Comparison of ENCODE assay signal across 13 cellular contexts in the genomic region with DNA sequence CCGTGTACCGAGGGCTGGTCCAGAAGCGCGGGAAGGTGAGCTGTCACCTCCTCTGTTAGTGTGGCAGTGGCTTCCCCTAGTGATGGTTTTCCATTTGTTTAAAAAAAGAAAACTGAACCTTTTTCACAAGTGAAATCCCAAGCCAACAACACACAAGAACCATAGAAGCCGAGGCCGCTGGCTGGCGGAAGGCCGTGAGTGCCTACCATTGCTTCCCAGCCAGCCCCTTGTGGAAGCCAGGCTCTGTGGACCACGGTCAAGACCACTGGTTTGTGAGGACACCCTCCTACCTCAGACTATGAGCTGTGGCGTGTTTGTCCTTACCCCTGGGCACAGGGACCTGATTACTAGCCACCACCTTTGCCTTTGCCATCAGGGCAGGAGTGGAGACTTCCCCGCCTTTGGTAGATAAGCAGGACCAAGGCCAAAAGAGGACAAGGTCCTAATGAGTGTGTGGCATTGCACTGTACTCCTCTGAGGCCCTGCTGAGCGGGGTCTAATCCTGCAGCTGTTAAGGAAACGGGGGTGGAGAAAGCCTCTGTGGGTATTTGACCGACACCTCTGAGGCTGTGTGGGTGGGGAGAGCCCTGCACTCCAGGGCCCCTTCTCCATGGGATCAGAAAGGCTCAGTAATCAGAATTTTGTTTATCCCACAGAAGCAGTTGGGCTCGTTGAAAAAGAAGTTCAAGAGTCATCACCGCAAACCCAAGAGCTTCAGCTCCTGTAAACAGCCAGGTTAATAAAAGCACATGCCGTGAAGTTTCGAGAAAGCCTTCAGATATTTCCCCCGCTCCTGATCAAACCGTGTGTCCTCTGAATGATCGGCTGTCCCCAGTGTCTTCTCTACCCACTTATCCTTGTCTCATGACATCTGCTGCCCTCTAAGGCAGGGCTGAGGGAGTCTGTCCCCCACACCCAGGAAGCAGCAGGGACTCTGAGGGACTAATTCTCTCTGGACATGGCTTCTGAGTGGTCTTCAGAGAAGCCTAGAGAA. TPM values are rescaled to one million over a fixed set of nuclear protein-coding genes. Genes with fewer than 3 reads are reported as not detected.
DNase-seq lines count a peak whose midpoint lies in the region; ATAC-seq and TF ChIP-seq lines count a peak whose summit lies in the region.
"Had no signal": no experiment of that assay in that cellular context is flagged by ENCODE, and none has a peak within 500 bp of the region (broad histone marks: within the 10 kb centered on the region; RNA-seq: fewer than 3 reads in every experiment).

No MANE protein-coding gene starts in this region.

- peak overlapping the region; percentile 65 for H3K27ac Mint-ChIP-seq in activated naive CD4-positive, alpha-beta T cell treated with anti-CD3 and anti-CD28 coated beads, Interleukin-2, amount 50 U/mL, for 24 hours
- H3K27ac Mint-ChIP-seq in activated CD8-positive, alpha-beta T cell treated with anti-CD3 and anti-CD28 coated beads, Interleukin-2, amount 10 ng/mL, durations not matched to agents 7 days and 5 days, result peak overlapping the region; percentile 82
- H3K27ac Mint-ChIP-seq in type B pancreatic cell, result peak overlapping the region; percentile 72
- H3K27ac Mint-ChIP-seq: activated B cell treated with CpG ODN at 0.5 μM for 24 hours had no signal

- H3K9me3 ChIP-seq in mammary epithelial cell (replicated peaks; ENCODE audit: insufficient read depth, low read length), result no peaks in the 10 kb centered on the region
- H3K9me3 ChIP-seq: neutrophil had no signal

- intact Hi-C loops in mammary epithelial cell (cut with micrococcal nuclease), result no loop called here

- CTCF ChIA-PET in activated CD8-positive, alpha-beta T cell treated with anti-CD3 and anti-CD28 coated beads, Interleukin-2, amount 10 ng/mL, durations not matched to agents 7 days and 5 days (lab: Charles Lee), result interaction anchor here (1.2 to 1.6 kb wide), 3 partner anchors 10 to 126 kb away, joined by 4 to 16 read pairs (median 4); no protein-coding TSS in a partner anchor
- CTCF ChIA-PET in mammary epithelial cell (lab: Charles Lee; ENCODE audit: low non-redundant PET), result no interaction called here

- H3K4me1 Mint-ChIP-seq in activated naive CD4-positive, alpha-beta T cell treated with anti-CD3 and anti-CD28 coated beads, Interleukin-2, amount 50 U/mL, for 24 hours, result peaks cover 44% of the 10 kb centered on the region
- H3K4me1 Mint-ChIP-seq in activated CD8-positive, alpha-beta T cell treated with anti-CD3 and anti-CD28 coated beads, Interleukin-2, amount 10 ng/mL, durations not matched to agents 7 days and 5 days (ENCODE audit: low read depth), result peaks cover 40% of the 10 kb centered on the region
- peaks cover 15% of the 10 kb centered on the region for H3K4me1 Mint-ChIP-seq in type B pancreatic cell (ENCODE audit: unreplicated experiment)

- no TSS peak for BruUV-seq in mammary epithelial cell (replicated peaks; lab: Mats Ljungman, UMichigan)

- no peak for DNase-seq in activated naive CD4-positive, alpha-beta T cell treated with anti-CD3 and anti-CD28 coated beads, Interleukin-2, amount 50 U/mL, for 16 hours
- no peak for DNase-seq in activated CD8-positive, alpha-beta T cell treated with anti-CD3 and anti-CD28 coated beads, Interleukin-2, amount 10 ng/mL, durations not matched to agents 7 days and 5 days
- peak; percentile 39 for DNase-seq in fibroblast of villous mesenchyme (ENCODE audit: low read depth)
- no peak for DNase-seq in type B pancreatic cell (ENCODE audit: extremely low spot score, unreplicated experiment)
- DNase-seq in mammary epithelial cell, result no peak
- no peak for DNase-seq in germinal center (ENCODE audit: low spot score)
- DNase-seq: activated B cell treated with CpG ODN at 0.5 μM for 24 hours, AML-193, left colon, NCI-H187 had no signal

- no peak overlapping the region for H3K27ac ChIP-seq in mammary epithelial cell (ENCODE audit: insufficient read depth, low read depth, low read length)
- H3K27ac ChIP-seq: neutrophil had no signal

- no peaks in the 10 kb centered on the region for H3K27me3 Mint-ChIP-seq in activated naive CD4-positive, alpha-beta T cell treated with anti-CD3 and anti-CD28 coated beads, Interleukin-2, amount 50 U/mL, for 24 hours
- H3K27me3 Mint-ChIP-seq in activated CD8-positive, alpha-beta T cell treated with anti-CD3 and anti-CD28 coated beads, Interleukin-2, amount 10 ng/mL, durations not matched to agents 7 days and 5 days (ENCODE audit: low read depth), result no peaks in the 10 kb centered on the region
- H3K27me3 Mint-ChIP-seq in type B pancreatic cell, result no peaks in the 10 kb centered on the region
- H3K27me3 Mint-ChIP-seq: activated B cell treated with CpG ODN at 0.5 μM for 24 hours had no signal

- H3K27me3 ChIP-seq in mammary epithelial cell (ENCODE audit: insufficient read depth, low read length), result no peaks in the 10 kb centered on the region
- H3K27me3 ChIP-seq: neutrophil had no signal

- dilution Hi-C loops in mammary epithelial cell (cut with HindIII; ENCODE audit: low sequenced_read_pairs), result no loop called here

- in situ Hi-C loops in mammary epithelial cell (cut with MboI; ENCODE audit: low sequenced_read_pairs in 2 of 2), result no loop called here

- H3K4me1 ChIP-seq in mammary epithelial cell (ENCODE audit: insufficient read depth, low read length), result peaks cover 37% of the 10 kb centered on the region

- H3K9ac ChIP-seq in mammary epithelial cell (ENCODE audit: insufficient read depth, low read length), result no peak overlapping the region

- H3K4me2 ChIP-seq in mammary epithelial cell (ENCODE audit: insufficient read depth, low read depth, low read length), result no peak overlapping the region

- TF ChIP-seq CTCF in fibroblast of villous mesenchyme (IDR thresholded peaks at IDR 0.05; ENCODE audit: insufficient read depth, low read depth, low read length), result no peak
- no peak for TF ChIP-seq CTCF in type B pancreatic cell (conservative IDR thresholded peaks at IDR 0.05)
- no peak for TF ChIP-seq CTCF in mammary epithelial cell (conservative IDR thresholded peaks at IDR 0.05 in 1 of 2, IDR thresholded peaks at IDR 0.05 in 1 of 2; ENCODE audit: extremely low read depth in 1 of 2, insufficient read depth in 1 of 2, low read depth in 1 of 2, low read length in 2 of 2)

- no peaks in the 10 kb centered on the region for H3K9me3 Mint-ChIP-seq in activated naive CD4-positive, alpha-beta T cell treated with anti-CD3 and anti-CD28 coated beads, Interleukin-2, amount 50 U/mL, for 24 hours
- H3K9me3 Mint-ChIP-seq in activated CD8-positive, alpha-beta T cell treated with anti-CD3 and anti-CD28 coated beads, Interleukin-2, amount 10 ng/mL, durations not matched to agents 7 days and 5 days (ENCODE audit: insufficient read depth), result no peaks in the 10 kb centered on the region
- no peaks in the 10 kb centered on the region for H3K9me3 Mint-ChIP-seq in type B pancreatic cell
- H3K9me3 Mint-ChIP-seq: activated B cell treated with CpG ODN at 0.5 μM for 24 hours had no signal

- H3K4me3 ChIP-seq in fibroblast of villous mesenchyme (ENCODE audit: low read depth, low read length) (no peak overlapping the region), mammary epithelial cell (replicated peaks in 1 of 3; ENCODE audit: insufficient read depth in 1 of 3, low read depth in 2 of 3, low read length in 3 of 3) (no peak overlapping the region)

- H4K20me1 ChIP-seq in mammary epithelial cell (ENCODE audit: insufficient read depth, low read length), result no peaks in the 10 kb centered on the region

- ATAC-seq in activated CD8-positive, alpha-beta T cell treated with anti-CD3 and anti-CD28 coated beads, Interleukin-2, amount 10 ng/mL, durations not matched to agents 7 days and 5 days, result no peak
- no peak for ATAC-seq in HG03039 (IDR thresholded peaks at IDR 0.05; ENCODE audit: unreplicated experiment)
- ATAC-seq: left colon had no signal

- H3K79me2 ChIP-seq in mammary epithelial cell (ENCODE audit: insufficient read depth, low read length), result peaks cover 81% of the 10 kb centered on the region

- POLR2A ChIA-PET in activated CD8-positive, alpha-beta T cell treated with anti-CD3 and anti-CD28 coated beads, Interleukin-2, amount 10 ng/mL, durations not matched to agents 7 days and 5 days (lab: Charles Lee), result interaction anchor here (1.7 to 8.7 kb wide), 2 partner anchors 9 to 14 kb away, joined by 4 to 160 read pairs; no protein-coding TSS in a partner anchor

- 85% methylated on average over 19 of the region's 21 CpGs for WGBS in mammary epithelial cell (ENCODE audit: low coverage, missing lambda C conversion rate)

- no peak overlapping the region for H3K4me3 Mint-ChIP-seq in activated naive CD4-positive, alpha-beta T cell treated with anti-CD3 and anti-CD28 coated beads, Interleukin-2, amount 50 U/mL, for 24 hours
- no peak overlapping the region for H3K4me3 Mint-ChIP-seq in activated CD8-positive, alpha-beta T cell treated with anti-CD3 and anti-CD28 coated beads, Interleukin-2, amount 10 ng/mL, durations not matched to agents 7 days and 5 days
- no peak overlapping the region for H3K4me3 Mint-ChIP-seq in type B pancreatic cell
- H3K4me3 Mint-ChIP-seq: activated B cell treated with CpG ODN at 0.5 μM for 24 hours had no signal

- H2AFZ ChIP-seq in mammary epithelial cell (ENCODE audit: low read depth, low read length), result no peak overlapping the region

- H3K36me3 Mint-ChIP-seq in activated naive CD4-positive, alpha-beta T cell treated with anti-CD3 and anti-CD28 coated beads, Interleukin-2, amount 50 U/mL, for 24 hours, result peaks cover 16% of the 10 kb centered on the region
- H3K36me3 Mint-ChIP-seq in activated CD8-positive, alpha-beta T cell treated with anti-CD3 and anti-CD28 coated beads, Interleukin-2, amount 10 ng/mL, durations not matched to agents 7 days and 5 days (ENCODE audit: low read depth), result peaks cover 68% of the 10 kb centered on the region
- H3K36me3 Mint-ChIP-seq in type B pancreatic cell, result peaks cover 7% of the 10 kb centered on the region

- H3K36me3 ChIP-seq in mammary epithelial cell (ENCODE audit: insufficient read depth, low read length), result peaks cover 27% of the 10 kb centered on the region

RNA-seq across cellular contexts. Expression of a gene that starts 4.3 kb away (rescaled TPM):
- 10 to 100 TPM; 18.4 to 20.7 TPM for total RNA-seq in activated CD8-positive, alpha-beta T cell treated with anti-CD3 and anti-CD28 coated beads, Interleukin-2, amount 10 ng/mL, durations not matched to agents 7 days and 5 days
- total RNA-seq in fibroblast of villous mesenchyme (12.1 and 16.1 TPM in 2 replicates), type B pancreatic cell (ENCODE audit: low replicate concordance) (21.3 and 23.5 TPM in 2 replicates), mammary epithelial cell (10 to 100 TPM; 22.5 to 42.2 TPM)
- polyA plus RNA-seq in mammary epithelial cell, result 39.2 TPM
- 35.4 TPM for polyA minus RNA-seq in mammary epithelial cell

RNA-seq across cellular contexts. Expression of a gene that starts 4.4 kb away (rescaled TPM):
- total RNA-seq in activated CD8-positive, alpha-beta T cell treated with anti-CD3 and anti-CD28 coated beads, Interleukin-2, amount 10 ng/mL, durations not matched to agents 7 days and 5 days, result 10 to 100 TPM; 37.4 to 39.1 TPM
- total RNA-seq in fibroblast of villous mesenchyme, result 13.4 and 14.2 TPM in 2 replicates
- 40.8 and 46.9 TPM in 2 replicates for total RNA-seq in type B pancreatic cell (ENCODE audit: low replicate concordance)
- 10 to 100 TPM; 17.5 to 23.4 TPM for total RNA-seq in mammary epithelial cell
- polyA plus RNA-seq in mammary epithelial cell, result 43.5 TPM
- polyA minus RNA-seq in mammary epithelial cell, result 24.5 TPM

RNA-seq across cellular contexts. Expression of a gene that starts 12.7 kb away (rescaled TPM):
- 1,000 to 10,000 TPM; 1,894 to 1,933 TPM for total RNA-seq in activated CD8-positive, alpha-beta T cell treated with anti-CD3 and anti-CD28 coated beads, Interleukin-2, amount 10 ng/mL, durations not matched to agents 7 days and 5 days
- total RNA-seq in fibroblast of villous mesenchyme, result 1,651 and 1,997 TPM in 2 replicates
- 2,442 and 2,715 TPM in 2 replicates for total RNA-seq in type B pancreatic cell (ENCODE audit: low replicate concordance)
- total RNA-seq in mammary epithelial cell, result 1,000 to 10,000 TPM; 1,339 to 1,542 TPM
- polyA plus RNA-seq in mammary epithelial cell, result 3,578 TPM
- polyA minus RNA-seq in mammary epithelial cell, result 1,906 TPM

RNA-seq across cellular contexts. Expression of a gene that starts 12.8 kb away (rescaled TPM):
- total RNA-seq in activated CD8-positive, alpha-beta T cell treated with anti-CD3 and anti-CD28 coated beads, Interleukin-2, amount 10 ng/mL, durations not matched to agents 7 days and 5 days, result 10 to 100 TPM; 29.1 to 29.6 TPM
- 11.9 and 12.1 TPM in 2 replicates for total RNA-seq in fibroblast of villous mesenchyme
- 34.0 and 38.2 TPM in 2 replicates for total RNA-seq in type B pancreatic cell (ENCODE audit: low replicate concordance)
- total RNA-seq in mammary epithelial cell, result 10 to 100 TPM; 17.2 to 35.4 TPM
- polyA plus RNA-seq in mammary epithelial cell, result 18.6 TPM
- polyA minus RNA-seq in mammary epithelial cell, result 78.3 TPM

RNA-seq across cellular contexts. Expression of a gene that starts 15.2 kb away (rescaled TPM):
- 100 to 1,000 TPM; 175 to 176 TPM for total RNA-seq in activated CD8-positive, alpha-beta T cell treated with anti-CD3 and anti-CD28 coated beads, Interleukin-2, amount 10 ng/mL, durations not matched to agents 7 days and 5 days
- total RNA-seq in fibroblast of villous mesenchyme (403 and 513 TPM in 2 replicates), type B pancreatic cell (ENCODE audit: low replicate concordance) (173 and 224 TPM in 2 replicates), mammary epithelial cell (100 to 1,000 TPM; 192 to 214 TPM)
- polyA plus RNA-seq in mammary epithelial cell, result 206 TPM
- polyA minus RNA-seq in mammary epithelial cell, result 325 TPM
